9 cellular contexts compared by ENCODE assay signal in genomic region chr2:9099341-9099751, GRCh38.
DNase-seq lines count a peak whose midpoint lies in the region; ATAC-seq, FAIRE-seq and TF ChIP-seq lines count a peak whose summit lies in the region.
"Had no signal": no experiment of that assay in that cellular context is flagged by ENCODE, and none has a peak within 500 bp of the region (broad histone marks: within the 10 kb centered on the region; RNA-seq: fewer than 3 reads in every experiment).

No MANE protein-coding gene starts in this region.

- no peak overlapping the region for H3K23ac ChIP-seq in neuronal stem cell (ENCODE audit: low read depth, low read length, poor library complexity)

- H2AFZ ChIP-seq in GM23248 = peak overlapping the region; percentile 74
- H2AFZ ChIP-seq in neuronal stem cell (ENCODE audit: low read length) = peak overlapping the region; percentile 73

- H3K9me3 ChIP-seq in GM23248 (ENCODE audit: low read depth) = no peaks in the 10 kb centered on the region
- H3K9me3 ChIP-seq in neuronal stem cell (replicated peaks in 1 of 2; ENCODE audit: control insufficient read depth in 2 of 2, insufficient read depth in 1 of 2, low read depth in 1 of 2, low read length in 2 of 2) = peaks cover 0 to under 1% of the 10 kb centered on the region in 2 donors

- no peaks in the 10 kb centered on the region; the same call in 1 of the 2 replicates for H3K4me1 ChIP-seq in GM23248 (ENCODE audit: insufficient read depth)
- H3K4me1 ChIP-seq in neuronal stem cell (ENCODE audit: control insufficient read depth in 2 of 2, insufficient read depth in 1 of 2, low read depth in 1 of 2, low read length in 2 of 2) = peaks cover 1 to 12% of the 10 kb centered on the region in 2 donors

- no peak overlapping the region for H3K14ac ChIP-seq in neuronal stem cell (ENCODE audit: low read length)

- H4K8ac ChIP-seq in neuronal stem cell (ENCODE audit: low read depth, low read length) = no peak overlapping the region

- H3K4me2 ChIP-seq in GM23248 (ENCODE audit: unreplicated experiment) (peak overlapping the region; percentile 16), neuronal stem cell (ENCODE audit: insufficient read depth, low read length, poor library complexity, severe bottlenecking) (no peak overlapping the region)

- H3K27me3 Mint-ChIP-seq in mesothelial cell of epicardium (ENCODE audit: low read depth) = peaks cover 4% of the 10 kb centered on the region

- no peaks in the 10 kb centered on the region for H3K9me3 Mint-ChIP-seq in mesothelial cell of epicardium

- peaks cover 1% of the 10 kb centered on the region for H3K79me1 ChIP-seq in neuronal stem cell (ENCODE audit: low read depth, low read length)

- no peak overlapping the region for H3K9ac ChIP-seq in GM23248
- no peak overlapping the region for H3K9ac ChIP-seq in neuronal stem cell (ENCODE audit: low read depth, low read length, poor library complexity)

- no peak overlapping the region for H2BK12ac ChIP-seq in neuronal stem cell (ENCODE audit: low read length)

- H3K36me3 ChIP-seq in GM23248 (ENCODE audit: low read depth) (no peaks in the 10 kb centered on the region), neuronal stem cell (replicated peaks in 1 of 2; ENCODE audit: control insufficient read depth in 2 of 2, insufficient read depth in 2 of 2, low read length in 2 of 2) (no peaks in the 10 kb centered on the region)

- peak; percentile 58 for FAIRE-seq in RCC 7860 (lab: Jason Lieb, UNC)

- no peak overlapping the region for H2BK15ac ChIP-seq in neuronal stem cell (ENCODE audit: low read length)

- H3K36me3 Mint-ChIP-seq in mesothelial cell of epicardium = no peaks in the 10 kb centered on the region

- no peak overlapping the region for H2BK120ac ChIP-seq in neuronal stem cell (ENCODE audit: low read depth, low read length)

- no peaks in the 10 kb centered on the region for H3K27me3 ChIP-seq in GM23248 (replicated peaks; ENCODE audit: insufficient read depth)
- peaks cover 0 to 17% (median 9%) of the 10 kb centered on the region in 3 experiments for H3K27me3 ChIP-seq in neuronal stem cell (ENCODE audit: control insufficient read depth in 3 of 3, insufficient read depth in 3 of 3, low read depth in 1 of 3, low read length in 3 of 3)

- peaks cover 27% of the 10 kb centered on the region for H3K4me1 Mint-ChIP-seq in mesothelial cell of epicardium

- no peaks in the 10 kb centered on the region for H3K9me2 ChIP-seq in GM23248 (ENCODE audit: insufficient read depth)

- DNase-seq in GM13977 (ENCODE audit: low spot score) (peak; percentile 63), GM23248 (peak; percentile 33), RCC 7860 (ENCODE audit: low spot score) (peak; percentile 53), neuronal stem cell (ENCODE audit: low spot score) (no peak), mesothelial cell of epicardium (ENCODE audit: low spot score in 2 of 2, unreplicated experiment in 2 of 2) (no peak), NCI-H69 (lab: John Stamatoyannopoulos, UW) (no peak), HT-29 (ENCODE audit: low spot score) (no peak)

- no peak overlapping the region for H3K18ac ChIP-seq in neuronal stem cell (ENCODE audit: low read length)

- H3K4me3 ChIP-seq in GM23248 (no peak overlapping the region), neuronal stem cell (ENCODE audit: low read length in 2 of 2) (no peak overlapping the region)
- H3K4me3 ChIP-seq: SK-N-MC had no signal

- in situ Hi-C loops in GM13977 (cut with MboI; ENCODE audit: low pct_unique_long_range_greater_than_20kb, low sequenced_read_pairs, unreplicated experiment) = no loop called here
- in situ Hi-C loops in GM23248 (cut with MboI) = no loop called here

- H3K4me3 Mint-ChIP-seq in mesothelial cell of epicardium = no peak overlapping the region

- no peak for ATAC-seq in GM18520 (IDR thresholded peaks at IDR 0.05; ENCODE audit: unreplicated experiment)

- H3K4ac ChIP-seq in neuronal stem cell (ENCODE audit: low read length) = no peak overlapping the region

- no peak overlapping the region for H2BK5ac ChIP-seq in neuronal stem cell (ENCODE audit: low read length)

- WGBS in GM23248 (ENCODE audit: low coverage in 1 of 2, low lambda C conversion rate in 2 of 2, missing lambda C conversion rate in 2 of 2), 2 experiments = 67 to 68% methylated on average over 9 of the region's 9 CpGs
- no CpG with 5 or more reads among the region's 9 CpGs for WGBS in neuronal stem cell (ENCODE audit: extremely low coverage in 2 of 2, insufficient read length in 2 of 2, insufficient replicate concordance in 1 of 2), 2 donors

- H4K20me1 ChIP-seq in GM23248 (ENCODE audit: insufficient read depth) = no peaks in the 10 kb centered on the region

- no peak overlapping the region for H4K91ac ChIP-seq in neuronal stem cell (ENCODE audit: low read depth, low read length, poor library complexity)

- H3K27ac Mint-ChIP-seq in mesothelial cell of epicardium = no peak overlapping the region

- H3K27ac ChIP-seq in GM23248 (no peak overlapping the region), neuronal stem cell (replicated peaks; ENCODE audit: low read length) (no peak overlapping the region)
- H3K27ac ChIP-seq: SK-N-MC had no signal

- TF ChIP-seq CTCF in GM13977 (IDR thresholded peaks at IDR 0.05; ENCODE audit: extremely low read depth, insufficient read depth, missing control alignments) = no peak
- TF ChIP-seq CTCF in mesothelial cell of epicardium (IDR thresholded peaks at IDR 0.05; ENCODE audit: unreplicated experiment) = no peak

- no peaks in the 10 kb centered on the region for H3F3A ChIP-seq in GM23248 (ENCODE audit: insufficient read depth)

- H3K79me2 ChIP-seq in GM23248 (ENCODE audit: insufficient read depth) = no peaks in the 10 kb centered on the region

- H2AK5ac ChIP-seq in neuronal stem cell (ENCODE audit: low read depth, low read length) = no peak overlapping the region

Comparison
In these comparisons a context has a peak if more than half of its experiments do, and no peak if none do; other contexts are left out.
1. DNase-seq: peak in GM13977 (single experiment), GM23248 (single experiment) and RCC 7860 (single experiment); none in neuronal stem cell (single experiment), mesothelial cell of epicardium (0 of 2), NCI-H69 (single experiment) and HT-29 (single experiment).